20 cellular contexts compared by ENCODE assay signal in genomic region chr9:69190866-69191672, GRCh38. TPM values are rescaled to one million over a fixed set of nuclear protein-coding genes. Genes with fewer than 3 reads are reported as not detected.
DNase-seq lines count a peak whose midpoint lies in the region; ATAC-seq, FAIRE-seq and TF ChIP-seq lines count a peak whose summit lies in the region.
"Had no signal": no experiment of that assay in that cellular context is flagged by ENCODE, and none has a peak within 500 bp of the region (broad histone marks: within the 10 kb centered on the region; RNA-seq: fewer than 3 reads in every experiment).

No MANE protein-coding gene starts in this region.

- TF ChIP-seq RAD21 in HepG2 (CRISPR knock-in tag; IDR thresholded peaks at IDR 0.05) = no peak

- ATAC-seq in heart left ventricle (no peak), left ventricle myocardium superior (no peak), HepG2 (no peak; the same call in 2 of the 3 replicates), upper lobe of right lung (no peak)
- ATAC-seq in activated CD8-positive, alpha-beta memory T cell treated with anti-CD3 and anti-CD28 coated beads, Interleukin-2, amount 10 ng/mL, durations not matched to agents 7 days and 5 days = no peak
- ATAC-seq: activated CD8-positive, alpha-beta T cell treated with anti-CD3 and anti-CD28 coated beads, Interleukin-2, amount 10 ng/mL, durations not matched to agents 7 days and 5 days; activated naive CD8-positive, alpha-beta T cell treated with anti-CD3 and anti-CD28 coated beads, Interleukin-2, amount 50 U/mL, for 24 hours; heart right ventricle; stimulated activated naive CD8-positive, alpha-beta T cell treated with anti-CD3 and anti-CD28 coated beads, Interleukin-15, Interleukin-2, amounts not matched to agents 100 U/mL and 50 U/mL, for 24 hours had no signal

- peaks cover 1% of the 10 kb centered on the region for H3K36me3 Mint-ChIP-seq in activated CD8-positive, alpha-beta memory T cell treated with anti-CD3 and anti-CD28 coated beads, Interleukin-2, amount 10 ng/mL, durations not matched to agents 7 days and 5 days

- no peak overlapping the region for H3K9ac ChIP-seq in SU-DHL-6 (ENCODE audit: low read length)
- H3K9ac ChIP-seq in HepG2 (ENCODE audit: insufficient read depth, low read depth, low read length) = peak overlapping the region; percentile 54
- H3K9ac ChIP-seq: KMS-11 had no signal

- H3K9me3 ChIP-seq in heart left ventricle = no peaks in the 10 kb centered on the region
- H3K9me3 ChIP-seq in SU-DHL-6 (ENCODE audit: insufficient read depth, low read length) = no peaks in the 10 kb centered on the region
- H3K9me3 ChIP-seq in HepG2 (ENCODE audit: low read length) = no peaks in the 10 kb centered on the region
- no peaks in the 10 kb centered on the region for H3K9me3 ChIP-seq in upper lobe of right lung
- H3K9me3 ChIP-seq in transverse colon = no peaks in the 10 kb centered on the region
- H3K9me3 ChIP-seq: heart right ventricle had no signal

- no peaks in the 10 kb centered on the region for H3F3A ChIP-seq in SU-DHL-6 (ENCODE audit: insufficient read depth)

- H3K9me2 ChIP-seq in SU-DHL-6 (replicated peaks; ENCODE audit: insufficient read depth, low read length) = no peaks in the 10 kb centered on the region

- no peaks in the 10 kb centered on the region for H3K79me2 ChIP-seq in SU-DHL-6 (ENCODE audit: insufficient read depth, low read length)
- H3K79me2 ChIP-seq in HepG2 (ENCODE audit: insufficient read depth, low read length) = peaks cover 92% of the 10 kb centered on the region

- POLR2A ChIA-PET in HepG2 (lab: Yijun Ruan, JAX) = interaction anchor here (0.6 to 6.2 kb wide), 13 partner anchors 8 to 155 kb away, joined by 3 to 97 read pairs (median 6); partner anchors contain the start of genes FXN and TJP2

- H3K27ac ChIP-seq in heart left ventricle (peak overlapping the region in 8 of 12 donors; percentile 3 to 53 (median 23)), SU-DHL-6 (ENCODE audit: low read depth, low read length) (no peak overlapping the region), HepG2 (ENCODE audit: extremely low read length, insufficient read depth, low read length) (peak overlapping the region; percentile 82), upper lobe of right lung (peak overlapping the region; percentile 18), transverse colon (no peak overlapping the region)
- H3K27ac ChIP-seq: KMS-11, RWPE1 had no signal

- TF ChIP-seq POLR2A in heart left ventricle (IDR thresholded peaks at IDR 0.05) (no peak), HepG2 (IDR thresholded peaks at IDR 0.05; ENCODE audit: insufficient read depth in 1 of 2, low read depth in 2 of 2, low read length in 2 of 2) (no peak), transverse colon (IDR thresholded peaks at IDR 0.05) (no peak)

- TF ChIP-seq EP300 in HepG2 (IDR thresholded peaks at IDR 0.05; ENCODE audit: low read depth in 2 of 2, low read length in 2 of 2) (no peak), HepG2 (CRISPR knock-in tag; IDR thresholded peaks at IDR 0.05; ENCODE audit: borderline replicate concordance) (no peak), transverse colon (IDR thresholded peaks at IDR 0.05; ENCODE audit: low read depth) (no peak)

- H4K20me1 ChIP-seq in SU-DHL-6 (ENCODE audit: low read depth, low read length) (no peaks in the 10 kb centered on the region), HepG2 (ENCODE audit: insufficient read depth, low read length) (peaks cover 37% of the 10 kb centered on the region)

- in situ Hi-C loops in HepG2 (cut with HindIII; ENCODE audit: extremely low pct_ligation_motif_present, low pct_unique_long_range_greater_than_20kb) (no loop called here), transverse colon (cut with MboI; ENCODE audit: low pct_ligation_motif_present in 1 of 4, low pct_unique_long_range_greater_than_20kb in 1 of 4, low sequenced_read_pairs in 3 of 4) (loop anchor here (10.0 to 25.0 kb wide), 2 partner anchors 129 to 136 kb away; no protein-coding TSS in a partner anchor)

- no peaks in the 10 kb centered on the region for H3K9me3 Mint-ChIP-seq in activated CD8-positive, alpha-beta memory T cell treated with anti-CD3 and anti-CD28 coated beads, Interleukin-2, amount 10 ng/mL, durations not matched to agents 7 days and 5 days (ENCODE audit: low read depth)
- H3K9me3 Mint-ChIP-seq: activated naive CD8-positive, alpha-beta T cell treated with anti-CD3 and anti-CD28 coated beads, Interleukin-2, amount 50 U/mL, for 24 hours; neural crest cell had no signal

- H3K27me3 ChIP-seq in heart left ventricle = no peaks in the 10 kb centered on the region
- no peaks in the 10 kb centered on the region for H3K27me3 ChIP-seq in SU-DHL-6 (ENCODE audit: low read length)
- no peaks in the 10 kb centered on the region for H3K27me3 ChIP-seq in HepG2 (ENCODE audit: control insufficient read depth in 1 of 2, insufficient read depth in 2 of 2, low read length in 2 of 2)
- no peaks in the 10 kb centered on the region for H3K27me3 ChIP-seq in upper lobe of right lung
- H3K27me3 ChIP-seq in transverse colon = no peaks in the 10 kb centered on the region
- H3K27me3 ChIP-seq: heart right ventricle had no signal

- CTCF ChIA-PET in HepG2 (lab: Yijun Ruan, JAX; ENCODE audit: low intra/inter-chr PET ratio, low total read pairs) = interaction anchor here (1.1 kb wide), 1 partner anchor 86 kb away, joined by 3 read pairs; no protein-coding TSS in a partner anchor
- CTCF ChIA-PET in activated CD8-positive, alpha-beta memory T cell treated with anti-CD3 and anti-CD28 coated beads, Interleukin-2, amount 10 ng/mL, durations not matched to agents 7 days and 5 days (lab: Charles Lee) = interaction anchor here (0.6 to 7.4 kb wide), 8 partner anchors 9 to 156 kb away, joined by 3 to 121 read pairs (median 14); partner anchors contain the start of gene FXN

- no TSS peak for BruUV-seq in HepG2 (replicated peaks; lab: Mats Ljungman, UMichigan)

- H3K4me3 ChIP-seq in heart left ventricle = no peak overlapping the region
- H3K4me3 ChIP-seq in SU-DHL-6 (ENCODE audit: insufficient read depth, low read length, poor library complexity, severe bottlenecking) = no peak overlapping the region
- peak overlapping the region in 1 of 3 experiments; percentile 42; a peak in 1 of 6 replicates for H3K4me3 ChIP-seq in HepG2 (replicated peaks in 1 of 3; ENCODE audit: insufficient read depth in 1 of 3, low read depth in 2 of 3, low read length in 3 of 3)
- H3K4me3 ChIP-seq in upper lobe of right lung = no peak overlapping the region
- no peak overlapping the region for H3K4me3 ChIP-seq in transverse colon
- H3K4me3 ChIP-seq: heart right ventricle had no signal

- no peaks in the 10 kb centered on the region for H3K36me3 ChIP-seq in heart left ventricle
- H3K36me3 ChIP-seq in SU-DHL-6 (ENCODE audit: low read length) = no peaks in the 10 kb centered on the region
- H3K36me3 ChIP-seq in HepG2 (replicated peaks in 1 of 2; ENCODE audit: control insufficient read depth in 1 of 2, insufficient read depth in 2 of 2, low read length in 2 of 2) = peaks cover 0 to 11% of the 10 kb centered on the region in 2 experiments; a peak in 3 of 5 replicates
- no peaks in the 10 kb centered on the region for H3K36me3 ChIP-seq in upper lobe of right lung
- no peaks in the 10 kb centered on the region for H3K36me3 ChIP-seq in transverse colon
- H3K36me3 ChIP-seq: heart right ventricle had no signal

- DNase-seq in heart left ventricle (no peak), left ventricle myocardium superior (no peak), HepG2 (ENCODE audit: low spot score) (no peak), upper lobe of right lung (no peak), HK-2 (ENCODE audit: unreplicated experiment) (no peak), transverse colon (no peak)
- DNase-seq in activated CD8-positive, alpha-beta memory T cell treated with anti-CD3 and anti-CD28 coated beads, Interleukin-2, amount 10 ng/mL, durations not matched to agents 7 days and 5 days = no peak
- DNase-seq: ACHN; activated CD8-positive, alpha-beta T cell treated with anti-CD3 and anti-CD28 coated beads, Interleukin-2, amount 10 ng/mL, durations not matched to agents 7 days and 5 days; activated naive CD8-positive, alpha-beta T cell treated with anti-CD3 and anti-CD28 coated beads, Interleukin-2, amount 50 U/mL, for 24 hours; heart right ventricle; islet precursor cell; NCI-H1417 treated with DMSO at 0.1 percent for 48 hours; NCI-H2227 treated with DMSO at 0.1 percent for 48 hours; stimulated activated naive CD8-positive, alpha-beta T cell treated with anti-CD3 and anti-CD28 coated beads, Interleukin-15, Interleukin-2, amounts not matched to agents 100 U/mL and 50 U/mL, for 24 hours had no signal

- no peaks in the 10 kb centered on the region for H3K27me3 Mint-ChIP-seq in activated CD8-positive, alpha-beta memory T cell treated with anti-CD3 and anti-CD28 coated beads, Interleukin-2, amount 10 ng/mL, durations not matched to agents 7 days and 5 days
- H3K27me3 Mint-ChIP-seq: activated naive CD8-positive, alpha-beta T cell treated with anti-CD3 and anti-CD28 coated beads, Interleukin-2, amount 50 U/mL, for 24 hours had no signal

- TF ChIP-seq CTCF in heart left ventricle (IDR thresholded peaks at IDR 0.05) (no peak), SU-DHL-6 (IDR thresholded peaks at IDR 0.05; ENCODE audit: insufficient read depth, low read length, poor library complexity, severe bottlenecking) (no peak), HepG2 (CRISPR knock-in tag; IDR thresholded peaks at IDR 0.05) (no peak), upper lobe of right lung (IDR thresholded peaks at IDR 0.05) (no peak), transverse colon (IDR thresholded peaks at IDR 0.05) (no peak)

- H2AFZ ChIP-seq in SU-DHL-6 (ENCODE audit: low read depth, low read length, severe bottlenecking) (no peak overlapping the region), HepG2 (ENCODE audit: low read length) (no peak overlapping the region)

- no peak overlapping the region for H3K27ac Mint-ChIP-seq in activated CD8-positive, alpha-beta memory T cell treated with anti-CD3 and anti-CD28 coated beads, Interleukin-2, amount 10 ng/mL, durations not matched to agents 7 days and 5 days
- H3K27ac Mint-ChIP-seq: activated CD8-positive, alpha-beta T cell treated with anti-CD3 and anti-CD28 coated beads, Interleukin-2, amount 10 ng/mL, durations not matched to agents 7 days and 5 days; activated naive CD8-positive, alpha-beta T cell treated with anti-CD3 and anti-CD28 coated beads, Interleukin-2, amount 50 U/mL, for 24 hours had no signal

- no peak for FAIRE-seq in HepG2 (lab: Jason Lieb, UNC)
- FAIRE-seq: bronchial epithelial cell had no signal

- H3K4me2 ChIP-seq in SU-DHL-6 (ENCODE audit: low read depth, low read length, poor library complexity, severe bottlenecking) (peak overlapping the region; percentile 7), HepG2 (ENCODE audit: low read depth, low read length) (peak overlapping the region; percentile 66)
- H3K4me2 ChIP-seq: KMS-11 had no signal

- H3K4me1 Mint-ChIP-seq in activated CD8-positive, alpha-beta memory T cell treated with anti-CD3 and anti-CD28 coated beads, Interleukin-2, amount 10 ng/mL, durations not matched to agents 7 days and 5 days = peaks cover 20% of the 10 kb centered on the region

- WGBS in heart left ventricle, 4 donors = 43 to 49% (median 45%) methylated on average over 5 of the region's 5 CpGs
- WGBS in HepG2 (ENCODE audit: low lambda C conversion rate) = 54% methylated on average over 5 of the region's 5 CpGs
- 44 to 69% methylated on average over 3 to 5 of the region's 5 CpGs for whole genome bisulfite sequencing in transverse colon (ENCODE audit: low coverage in 1 of 2), 2 donors

- H3K4me3 Mint-ChIP-seq in activated CD8-positive, alpha-beta memory T cell treated with anti-CD3 and anti-CD28 coated beads, Interleukin-2, amount 10 ng/mL, durations not matched to agents 7 days and 5 days = no peak overlapping the region
- H3K4me3 Mint-ChIP-seq: activated CD8-positive, alpha-beta T cell treated with anti-CD3 and anti-CD28 coated beads, Interleukin-2, amount 10 ng/mL, durations not matched to agents 7 days and 5 days; activated naive CD8-positive, alpha-beta T cell treated with anti-CD3 and anti-CD28 coated beads, Interleukin-2, amount 50 U/mL, for 24 hours; neural crest cell had no signal

- H3K4me1 ChIP-seq in heart left ventricle (peaks cover 15 to 90% (median 55%) of the 10 kb centered on the region in 12 donors), HepG2 (ENCODE audit: insufficient read depth, low read length) (peaks cover 100% of the 10 kb centered on the region), upper lobe of right lung (peaks cover 52% of the 10 kb centered on the region), transverse colon (peaks cover 0 to 13% (median 11%) of the 10 kb centered on the region in 4 donors)

- intact Hi-C loops in heart left ventricle (cut with DNase I) (loop anchor here in 8 of 10 donors (5.0 kb wide), 5 partner anchors 44 to 154 kb away; partner anchors contain the start of gene FXN (in 1 of the 8)), left ventricle myocardium superior (cut with micrococcal nuclease) (loop anchor here (5.0 kb wide), 1 partner anchor 139 kb away; no protein-coding TSS in a partner anchor), HepG2 (cut with micrococcal nuclease; ENCODE audit: unreplicated experiment) (loop anchor here (2.0 kb wide), 1 partner anchor 70 kb away; no protein-coding TSS in a partner anchor), upper lobe of right lung (cut with DNase I) (loop anchor here (5.0 kb wide), 1 partner anchor 144 kb away; no protein-coding TSS in a partner anchor), transverse colon (cut with DNase I; ENCODE audit: low total_unique reads) (loop anchor here (5.0 kb wide), 1 partner anchor 139 kb away; no protein-coding TSS in a partner anchor)

RNA-seq across cellular contexts. Expression of gene TJP2, which starts 17.0 kb away (rescaled TPM):
- total RNA-seq in heart left ventricle = 100 to 1,000 TPM in 4 of 9 donors, 10 to 100 TPM in 5; 56.0 to 139 (median 92.0) TPM
- polyA plus RNA-seq in heart left ventricle = 10 to 100 TPM; 29.1 to 29.5 TPM
- total RNA-seq in left ventricle myocardium superior = 123 TPM
- 110 and 135 TPM in 2 replicates for total RNA-seq in HepG2 (2016; rRNA removed; fragmentation: Illumina TruSeq; extraction: Trizol)
- total RNA-seq in HepG2 (2016; cell fraction: cytosol; rRNA removed; fragmentation: Illumina TruSeq; extraction: Trizol; ENCODE audit: low read depth) = 19.7 and 22.7 TPM in 2 replicates
- 109 and 122 TPM in 2 replicates for total RNA-seq in HepG2 (2016; cell fraction: insoluble cytoplasmic fraction; rRNA removed; fragmentation: Illumina TruSeq; extraction: Trizol)
- total RNA-seq in HepG2 (2016; cell fraction: membrane; rRNA removed; fragmentation: Illumina TruSeq; extraction: Trizol) = 29.6 and 31.5 TPM in 2 replicates
- total RNA-seq in HepG2 (2016; cell fraction: nucleus; rRNA removed; fragmentation: Illumina TruSeq; extraction: Trizol) = 104 and 120 TPM in 2 replicates
- 109 and 112 TPM in 2 replicates for polyA plus RNA-seq in HepG2 (2011; rRNA removed)
- 71.5 and 85.0 TPM in 2 replicates for polyA plus RNA-seq in HepG2 (2011; cell fraction: cytosol; rRNA removed)
- 238 and 261 TPM in 2 replicates for polyA plus RNA-seq in HepG2 (2011; cell fraction: nucleus; rRNA removed)
- polyA plus RNA-seq in HepG2 (2012) = 110 and 201 TPM in 2 replicates
- polyA plus RNA-seq in HepG2 (2016; cell fraction: cytosol; fragmentation: Illumina TruSeq; extraction: Trizol; ENCODE audit: low read depth) = 3.9 and 4.9 TPM in 2 replicates
- 110 and 122 TPM in 2 replicates for polyA plus RNA-seq in HepG2 (2016; cell fraction: insoluble cytoplasmic fraction; fragmentation: Illumina TruSeq; extraction: Trizol; ENCODE audit: low read depth)
- polyA plus RNA-seq in HepG2 (2016; cell fraction: membrane; fragmentation: Illumina TruSeq; extraction: Trizol; ENCODE audit: low read depth) = 11.6 and 12.9 TPM in 2 replicates
- 155 and 164 TPM in 2 replicates for polyA plus RNA-seq in HepG2 (2016; cell fraction: nucleus; fragmentation: Illumina TruSeq; extraction: Trizol; ENCODE audit: insufficient read depth, low read depth)
- polyA minus RNA-seq in HepG2 (2011; rRNA and poly(A)+ RNA removed; ENCODE audit: low replicate concordance) = 13.0 and 80.7 TPM in 2 replicates
- 99.2 and 104 TPM in 2 replicates for polyA minus RNA-seq in HepG2 (2011; cell fraction: cytosol; rRNA and poly(A)+ RNA removed)
- polyA minus RNA-seq in HepG2 (2011; cell fraction: nucleus; rRNA and poly(A)+ RNA removed) = 157 and 183 TPM in 2 replicates
- total RNA-seq in upper lobe of right lung = 131 TPM
- total RNA-seq in activated CD8-positive, alpha-beta memory T cell treated with anti-CD3 and anti-CD28 coated beads, Interleukin-2, amount 10 ng/mL, durations not matched to agents 7 days and 5 days = 10 to 100 TPM; 16.9 to 17.6 TPM
- 100 to 1,000 TPM; 128 to 282 (median 202) TPM for total RNA-seq in transverse colon

Comparison
In these comparisons a context has a peak if more than half of its experiments do, and no peak if none do; other contexts are left out.
1. H3K27ac ChIP-seq: peak in heart left ventricle (8 of 12), HepG2 (single experiment) and upper lobe of right lung (single experiment); none in SU-DHL-6 (single experiment) and transverse colon (0 of 4).